ENCODE assay signal across 20 cellular contexts in the genomic region with DNA sequence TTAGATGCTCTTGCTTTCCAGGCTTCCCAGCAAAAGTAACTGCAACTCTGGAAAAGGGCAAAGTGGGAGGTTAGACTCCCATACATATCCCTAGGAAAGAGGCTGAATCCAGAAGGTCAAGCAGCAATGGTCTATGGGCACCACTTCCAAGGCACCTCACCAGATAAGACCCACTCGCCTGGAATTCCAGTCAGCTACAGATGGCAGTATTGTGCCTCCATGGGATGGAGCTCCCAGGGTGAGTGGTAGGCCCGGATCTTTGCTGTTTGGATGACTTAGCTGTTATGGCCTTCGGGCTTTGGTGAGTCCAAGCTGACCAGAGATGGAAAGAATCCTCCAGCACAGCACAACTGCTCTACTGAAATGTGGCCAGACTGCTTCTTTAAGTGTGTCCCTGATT.
"Had no signal": no experiment of that assay in that cellular context is flagged by ENCODE, and none has a peak within 500 bp of the region (broad histone marks: within the 10 kb centered on the region; RNA-seq: fewer than 3 reads in every experiment).

No MANE protein-coding gene starts in this region.

- H3K27ac ChIP-seq: coronary artery, psoas muscle, spleen, testis, tibial nerve, upper lobe of right lung, vagina had no signal

- H3K4me3 ChIP-seq: coronary artery, lung, psoas muscle, spleen, testis, tibial nerve, upper lobe of right lung, vagina had no signal

- H3K27me3 ChIP-seq: spleen, testis, tibial nerve, upper lobe of right lung, vagina had no signal

- H3K9me3 ChIP-seq: psoas muscle, testis, upper lobe of right lung, vagina had no signal

- H3K4me1 ChIP-seq: psoas muscle, spleen, testis, tibial nerve, upper lobe of right lung, vagina had no signal

- H3K36me3 ChIP-seq: spleen, tibial nerve, upper lobe of right lung, vagina had no signal

- DNase-seq: effector CD4-positive, alpha-beta T cell; foreskin melanocyte; head of caudate nucleus; hippocampal formation; islet precursor cell; mesenchymal stem cell; naive B cell; occipital lobe; psoas muscle; retina; spleen; stimulated activated CD4-positive, alpha-beta T cell treated with anti-CD3 and anti-CD28 coated beads, Interleukin-15, amount 100 ng/mL, for 24 hours; stimulated activated CD4-positive, alpha-beta T cell treated with anti-CD3 and anti-CD28 coated beads, Interleukin-1b, Interleukin-23, amount 100 ng/mL, for 48 hours; stimulated activated CD4-positive, alpha-beta T cell treated with anti-CD3 and anti-CD28 coated beads, Interleukin-4, amount 100 ng/mL, for 24 hours; testis; upper lobe of right lung had no signal
